25 cellular contexts compared by ENCODE assay signal in the genomic region with DNA sequence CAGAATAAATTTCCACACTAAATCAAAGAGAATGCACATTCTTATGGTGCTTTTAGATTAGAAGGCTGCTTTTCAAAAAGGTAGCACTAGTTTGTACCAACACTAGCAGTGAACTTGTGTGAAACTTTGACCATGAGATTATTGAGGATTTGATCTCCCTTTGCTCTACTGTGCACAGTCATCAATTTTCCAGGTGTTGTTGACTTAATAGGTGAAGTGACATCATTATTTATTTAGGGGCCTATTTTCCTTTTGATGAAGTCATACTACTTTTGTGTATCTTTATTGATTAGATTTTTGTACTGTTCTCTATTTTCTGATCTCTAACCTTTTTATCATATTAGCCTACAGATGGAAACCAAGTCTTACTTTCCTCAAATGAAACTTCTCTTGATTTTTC.
"Had no signal": no experiment of that assay in that cellular context is flagged by ENCODE, and none has a peak within 500 bp of the region (broad histone marks: within the 10 kb centered on the region; RNA-seq: fewer than 3 reads in every experiment).

No MANE protein-coding gene starts in this region.

- H3K27ac ChIP-seq: epithelial cell of prostate, gastrocnemius medialis, left lung, neutrophil, pancreas, right lobe of liver, thyroid gland had no signal

- H3K4me1 ChIP-seq: gastrocnemius medialis, left lung, right lobe of liver, thyroid gland had no signal

- H3K36me3 ChIP-seq: gastrocnemius medialis, left lung, neutrophil, pancreas, right lobe of liver, thyroid gland had no signal

- ATAC-seq: esophagus mucosa; gastrocnemius medialis; left cardiac atrium; left lung; mucosa of descending colon; natural killer cell treated with Interleukin-12 subunit alpha and Interleukin-12 subunit beta and Interleukin-15 and Interleukin-18, amount 100 ng/mL, for 72 hours; stimulated activated naive CD8-positive, alpha-beta T cell treated with anti-CD3 and anti-CD28 coated beads, Interleukin-15, amount 100 ng/mL, for 72 hours had no signal

- DNase-seq: effector CD8-positive, alpha-beta T cell; endodermal cell; foreskin fibroblast; gastrocnemius medialis; head of caudate nucleus; left cardiac atrium; left lung; mesenchymal stem cell; mucosa of descending colon; naive B cell; pancreas; right lobe of liver; stimulated activated CD4-positive, alpha-beta T cell treated with anti-CD3 and anti-CD28 coated beads, Interleukin-12 subunit alpha, Interleukin-12 subunit beta, amount 100 ng/mL, for 4 hours; stimulated activated CD4-positive, alpha-beta T cell treated with anti-CD3 and anti-CD28 coated beads, Interleukin-1b, Interleukin-23, amount 100 ng/mL, for 48 hours; stimulated activated CD4-positive, alpha-beta T cell treated with anti-CD3 and anti-CD28 coated beads, Interleukin-4, amount 100 ng/mL, for 1 hour; stimulated activated CD8-positive, alpha-beta memory T cell treated with anti-CD3 and anti-CD28 coated beads, Interleukin-4, amount 100 ng/mL, for 48 hours; stimulated activated naive CD4-positive, alpha-beta T cell; stimulated activated naive CD8-positive, alpha-beta T cell treated with anti-CD3 and anti-CD28 coated beads, Interleukin-15, amount 100 ng/mL, for 72 hours; thyroid gland; trophoblast cell had no signal

- H3K4me2 ChIP-seq: smooth muscle cell had no signal

- H3K4me3 ChIP-seq: gastrocnemius medialis, left lung, mucosa of descending colon, pancreas, right lobe of liver, smooth muscle cell, thyroid gland had no signal

- H3K9me3 ChIP-seq: gastrocnemius medialis, left lung, mucosa of descending colon, neutrophil, pancreas, right lobe of liver, thyroid gland had no signal

- H3K27me3 ChIP-seq: gastrocnemius medialis, left lung, neutrophil, pancreas, right lobe of liver, thyroid gland had no signal
